Comparison of ENCODE assay signal across 1 cellular context in genomic region chr14:91295276-91295845, GRCh38.
TF ChIP-seq lines count a peak whose summit lies in the region.

No MANE protein-coding gene starts in this region.

TF ChIP-seq in H1, 55 proteins besides CTCF, POLR2A, EP300 and RAD21:
- TF ChIP-seq TBP (IDR thresholded peaks at IDR 0.05; ENCODE audit: low read depth, low read length) (no peak), RFX5 (IDR thresholded peaks at IDR 0.05; ENCODE audit: borderline replicate concordance, low read depth, low read length) (no peak), PHF8 (conservative IDR thresholded peaks at IDR 0.05; ENCODE audit: low read depth, low read length) (no peak), EZH2 (IDR thresholded peaks at IDR 0.05; ENCODE audit: low read depth, low read length, severe bottlenecking) (no peak), YY1 (IDR thresholded peaks at IDR 0.05; ENCODE audit: low read depth, low read length) (no peak), CHD7 (IDR thresholded peaks at IDR 0.05; ENCODE audit: insufficient replicate concordance, low read length) (no peak), CREB1 (IDR thresholded peaks at IDR 0.05) (no peak), TCF12 (IDR thresholded peaks at IDR 0.05; ENCODE audit: low read depth, low read length) (no peak), KDM4A (IDR thresholded peaks at IDR 0.05; ENCODE audit: low read depth, low read length, severe bottlenecking) (no peak)
